ENCODE assay signal across 14 cellular contexts in the genomic region with DNA sequence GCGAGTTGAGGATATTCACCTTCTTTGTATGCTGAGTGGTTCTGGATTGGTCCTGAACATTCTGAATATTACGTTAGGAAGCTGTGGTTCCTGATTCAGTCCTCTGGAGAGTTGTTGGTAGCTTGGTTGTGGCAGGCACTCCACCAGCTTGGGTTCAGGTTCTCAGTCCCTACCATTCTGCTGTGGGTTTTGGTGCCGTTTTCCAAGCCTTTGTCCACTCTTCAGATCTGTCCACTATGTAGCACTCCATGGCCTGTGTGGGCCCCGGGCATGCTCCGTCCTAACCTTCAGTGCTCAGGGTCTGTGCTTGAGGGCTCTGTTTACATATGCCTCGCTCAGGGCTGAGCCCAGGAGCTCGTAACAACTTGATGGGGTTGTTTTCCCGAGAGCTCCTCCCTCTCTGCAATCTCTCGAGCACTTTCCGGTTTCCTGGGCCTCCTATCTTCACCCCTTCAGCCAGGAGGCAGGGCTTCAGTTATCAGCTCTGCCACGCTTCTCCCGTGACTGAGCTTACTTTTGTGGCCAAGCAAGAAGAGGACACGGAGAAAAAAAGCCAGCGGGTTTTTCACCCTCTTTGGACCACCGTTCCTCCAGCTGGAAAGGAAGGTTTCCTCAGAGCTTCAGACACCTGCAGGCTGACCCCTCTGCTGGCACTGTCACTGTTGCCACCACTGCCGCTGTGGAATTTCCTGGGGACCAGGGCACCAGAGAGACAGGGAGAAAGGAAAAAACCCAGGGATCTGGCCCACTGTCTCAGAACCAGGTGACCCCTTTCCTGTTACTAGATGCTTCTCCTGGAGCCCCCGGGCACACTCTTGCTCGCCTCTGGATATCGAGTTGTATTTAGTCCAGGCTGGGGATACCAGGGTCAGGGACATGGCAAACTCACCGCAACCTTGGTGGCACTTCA. TPM values are rescaled to one million over a fixed set of nuclear protein-coding genes. Genes with fewer than 3 reads are reported as not detected.
A peak's percentile ranks its signal among the peaks of the same experiment; 100 is the strongest.
DNase-seq lines count a peak whose midpoint lies in the region; ATAC-seq and TF ChIP-seq lines count a peak whose summit lies in the region.
"Had no signal": no experiment of that assay in that cellular context is flagged by ENCODE, and none has a peak within 500 bp of the region (broad histone marks: within the 10 kb centered on the region; RNA-seq: fewer than 3 reads in every experiment).

No MANE protein-coding gene starts in this region.

- peak overlapping the region; percentile 86 to 91 (median 90) for H3K27ac ChIP-seq in transverse colon

- TF ChIP-seq CTCF in transverse colon (IDR thresholded peaks at IDR 0.05) = no peak

- H3K27me3 ChIP-seq in transverse colon = no peaks in the 10 kb centered on the region
- H3K27me3 ChIP-seq: tibial nerve had no signal

- H3K9me3 ChIP-seq in transverse colon = no peaks in the 10 kb centered on the region
- H3K9me3 ChIP-seq: tibial nerve had no signal

- peaks cover 12% of the 10 kb centered on the region for H3K27me3 Mint-ChIP-seq in activated naive CD4-positive, alpha-beta T cell treated with anti-CD3 and anti-CD28 coated beads, Interleukin-2, amount 10 ng/mL, durations not matched to agents 7 days and 5 days
- H3K27me3 Mint-ChIP-seq in activated naive CD8-positive, alpha-beta T cell = no peaks in the 10 kb centered on the region
- H3K27me3 Mint-ChIP-seq: effector memory CD8-positive, alpha-beta T cell had no signal

- TF ChIP-seq POLR2A in transverse colon (IDR thresholded peaks at IDR 0.05) = peak; percentile 23

- no peak for TF ChIP-seq EP300 in transverse colon (IDR thresholded peaks at IDR 0.05; ENCODE audit: low read depth)

- H3K4me3 Mint-ChIP-seq in activated naive CD4-positive, alpha-beta T cell treated with anti-CD3 and anti-CD28 coated beads, Interleukin-2, amount 10 ng/mL, durations not matched to agents 7 days and 5 days = peak overlapping the region; percentile 24
- peak overlapping the region; percentile 49 for H3K4me3 Mint-ChIP-seq in activated naive CD8-positive, alpha-beta T cell
- H3K4me3 Mint-ChIP-seq: activated B cell treated with CpG ODN at 0.5 μM for 24 hours; effector memory CD8-positive, alpha-beta T cell; memory B cell had no signal

- peak; percentile 84 for ATAC-seq in left colon
- ATAC-seq: effector memory CD8-positive, alpha-beta T cell had no signal

- peak overlapping the region in 2 of 4 donors; percentile 8 to 27 for H3K4me3 ChIP-seq in transverse colon
- H3K4me3 ChIP-seq: tibial nerve had no signal

- H3K9me3 Mint-ChIP-seq in activated naive CD4-positive, alpha-beta T cell treated with anti-CD3 and anti-CD28 coated beads, Interleukin-2, amount 10 ng/mL, durations not matched to agents 7 days and 5 days = no peaks in the 10 kb centered on the region
- no peaks in the 10 kb centered on the region for H3K9me3 Mint-ChIP-seq in activated naive CD8-positive, alpha-beta T cell (ENCODE audit: low read depth)
- H3K9me3 Mint-ChIP-seq: activated B cell treated with CpG ODN at 0.5 μM for 24 hours; effector memory CD8-positive, alpha-beta T cell; memory B cell had no signal

- DNase-seq in activated naive CD4-positive, alpha-beta T cell treated with anti-CD3 and anti-CD28 coated beads, Interleukin-2, amount 10 ng/mL, durations not matched to agents 7 days and 5 days = peak; percentile 53
- no peak for DNase-seq in activated naive CD4-positive, alpha-beta T cell treated with anti-CD3 and anti-CD28 coated beads, Interleukin-2, amount 50 U/mL, for 16 hours
- DNase-seq in left colon = peak; percentile 68 to 82
- DNase-seq in transverse colon = peak; percentile 72
- no peak for DNase-seq in NCI-H748 (lab: John Stamatoyannopoulos, UW; ENCODE audit: unreplicated experiment)
- no peak for DNase-seq in NCI-H1436 treated with DMSO at 0.1 percent for 48 hours (lab: John Stamatoyannopoulos, UW)
- DNase-seq in stimulated activated CD4-positive, alpha-beta T cell treated with anti-CD3 and anti-CD28 coated beads, Interleukin-15, amount 100 ng/mL, for 24 hours = no peak
- DNase-seq: activated B cell treated with CpG ODN at 0.5 μM for 24 hours; effector memory CD8-positive, alpha-beta T cell; glutamatergic neuron; NCI-H446 treated with DMSO at 0.1 percent for 48 hours had no signal

- peaks cover 2% of the 10 kb centered on the region for H3K36me3 Mint-ChIP-seq in activated naive CD4-positive, alpha-beta T cell treated with anti-CD3 and anti-CD28 coated beads, Interleukin-2, amount 10 ng/mL, durations not matched to agents 7 days and 5 days
- H3K36me3 Mint-ChIP-seq in activated naive CD8-positive, alpha-beta T cell = peaks cover 13% of the 10 kb centered on the region
- H3K36me3 Mint-ChIP-seq: memory B cell had no signal

- in situ Hi-C loops in transverse colon (cut with MboI; ENCODE audit: low pct_ligation_motif_present in 1 of 4, low pct_unique_long_range_greater_than_20kb in 1 of 4, low sequenced_read_pairs in 3 of 4) = no loop called here

- peaks cover 15 to 60% (median 37%) of the 10 kb centered on the region in 4 donors for H3K4me1 ChIP-seq in transverse colon

- intact Hi-C loops in left colon (cut with DNase I, micrococcal nuclease) = no loop called here
- intact Hi-C loops in transverse colon (cut with DNase I; ENCODE audit: low total_unique reads) = no loop called here

- peak overlapping the region; percentile 77 for H3K27ac Mint-ChIP-seq in activated naive CD4-positive, alpha-beta T cell treated with anti-CD3 and anti-CD28 coated beads, Interleukin-2, amount 10 ng/mL, durations not matched to agents 7 days and 5 days
- peak overlapping the region; percentile 28 for H3K27ac Mint-ChIP-seq in activated naive CD8-positive, alpha-beta T cell
- H3K27ac Mint-ChIP-seq: activated B cell treated with CpG ODN at 0.5 μM for 24 hours; effector memory CD8-positive, alpha-beta T cell; memory B cell had no signal

- CTCF ChIA-PET in activated naive CD4-positive, alpha-beta T cell treated with anti-CD3 and anti-CD28 coated beads, Interleukin-2, amount 10 ng/mL, durations not matched to agents 7 days and 5 days (lab: Charles Lee) = interaction anchor here (1.0 to 2.6 kb wide), 5 partner anchors 9 to 39 kb away, joined by 3 to 11 read pairs (median 4); no protein-coding TSS in a partner anchor

- H3K4me1 Mint-ChIP-seq in activated naive CD4-positive, alpha-beta T cell treated with anti-CD3 and anti-CD28 coated beads, Interleukin-2, amount 10 ng/mL, durations not matched to agents 7 days and 5 days = peaks cover 20% of the 10 kb centered on the region
- peaks cover 47% of the 10 kb centered on the region for H3K4me1 Mint-ChIP-seq in activated naive CD8-positive, alpha-beta T cell (ENCODE audit: low read depth)
- H3K4me1 Mint-ChIP-seq: activated B cell treated with CpG ODN at 0.5 μM for 24 hours had no signal

- no peaks in the 10 kb centered on the region for H3K36me3 ChIP-seq in transverse colon

- 61 to 64% methylated on average over 8 to 20 of the region's 20 CpGs for whole genome bisulfite sequencing in transverse colon (ENCODE audit: low coverage in 1 of 2), 2 donors

RNA-seq across cellular contexts. Expression of gene KIAA0513, which starts 19.6 kb away (rescaled TPM):
- total RNA-seq in left colon = 10 to 100 TPM; 28.9 to 40.3 TPM
- 10 to 100 TPM; 18.5 to 41.3 (median 34.5) TPM for total RNA-seq in transverse colon

RNA-seq across cellular contexts. Expression of gene ZDHHC7, which starts 35.9 kb away (rescaled TPM):
- total RNA-seq in left colon (10 to 100 TPM; 73.9 to 76.9 TPM), transverse colon (100 to 1,000 TPM; 100 to 940 (median 120) TPM)

Comparison
In these comparisons a context has a peak if more than half of its experiments do, and no peak if none do; other contexts are left out.
1. DNase-seq: peak in activated naive CD4-positive, alpha-beta T cell treated with anti-CD3 and anti-CD28 coated beads, Interleukin-2, amount 10 ng/mL, durations not matched to agents 7 days and 5 days (single experiment), left colon (2 of 2) and transverse colon (single experiment); none in activated naive CD4-positive, alpha-beta T cell treated with anti-CD3 and anti-CD28 coated beads, Interleukin-2, amount 50 U/mL, for 16 hours (single experiment), NCI-H748 (single experiment), NCI-H1436 treated with DMSO at 0.1 percent for 48 hours (single experiment) and stimulated activated CD4-positive, alpha-beta T cell treated with anti-CD3 and anti-CD28 coated beads, Interleukin-15, amount 100 ng/mL, for 24 hours (single experiment).